8 cellular contexts compared by ENCODE assay signal in the genomic region with DNA sequence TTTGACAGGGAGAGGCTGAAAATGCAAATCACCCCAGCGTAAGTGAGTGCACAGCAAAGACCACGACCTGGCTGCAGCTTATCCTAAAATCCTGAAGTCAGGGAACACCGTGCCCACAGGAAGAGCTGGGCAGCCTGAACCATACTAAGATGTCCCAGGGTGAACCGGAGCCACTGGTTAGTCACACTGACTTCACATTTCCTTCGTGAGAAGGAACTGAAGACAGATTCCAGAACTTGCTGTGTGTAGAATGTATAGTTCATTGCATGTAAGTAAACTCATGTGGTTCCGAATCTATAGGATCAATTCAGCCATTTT.
DNase-seq lines count a peak whose midpoint lies in the region; ATAC-seq and TF ChIP-seq lines count a peak whose summit lies in the region.

No MANE protein-coding gene starts in this region.

- H3K79me2 ChIP-seq in PC-3 (ENCODE audit: low read length), result no peaks in the 10 kb centered on the region

- H3K9me3 ChIP-seq in PC-3 (ENCODE audit: low read length) (no peaks in the 10 kb centered on the region), gastrocnemius medialis (no peaks in the 10 kb centered on the region)
- no peaks in the 10 kb centered on the region for H3K9me3 ChIP-seq in effector memory CD4-positive, alpha-beta T cell (ENCODE audit: control insufficient read depth, low read length)
- H3K9me3 ChIP-seq in CD8-positive, alpha-beta T cell (ENCODE audit: low read length), result no peaks in the 10 kb centered on the region

- H3K9me2 ChIP-seq in PC-3 (replicated peaks; ENCODE audit: low read length), result no peaks in the 10 kb centered on the region

- peak overlapping the region; percentile 98 for H3K27ac ChIP-seq in PC-3 (ENCODE audit: low read length)
- H3K27ac ChIP-seq in effector memory CD4-positive, alpha-beta T cell (ENCODE audit: insufficient read depth, low read length, poor library complexity, severe bottlenecking), result no peak overlapping the region
- H3K27ac ChIP-seq in gastrocnemius medialis, result peak overlapping the region; percentile 78 to 92 (median 84)
- H3K27ac ChIP-seq in CD8-positive, alpha-beta T cell (ENCODE audit: low read depth, low read length), result no peak overlapping the region

- peak overlapping the region; percentile 88 for H3K4me2 ChIP-seq in PC-3 (ENCODE audit: low read length)

- peak overlapping the region; percentile 84 for H3K9ac ChIP-seq in PC-3 (ENCODE audit: low read length)

- intact Hi-C loops in PC-3 (cut with micrococcal nuclease) (loop anchor here (1.0 to 2.0 kb wide), 3 partner anchors 7 to 37 kb away; no protein-coding TSS in a partner anchor), gastrocnemius medialis (cut with DNase I; ENCODE audit: low total_unique reads) (loop anchor here (5.0 kb wide), 1 partner anchor 39 kb away; no protein-coding TSS in a partner anchor)
- intact Hi-C loops in CD8-positive, alpha-beta T cell (cut with DNase I, micrococcal nuclease), result no loop called here

- H3K27me3 ChIP-seq in PC-3 (ENCODE audit: low read length) (no peaks in the 10 kb centered on the region), gastrocnemius medialis (no peaks in the 10 kb centered on the region)
- no peaks in the 10 kb centered on the region for H3K27me3 ChIP-seq in effector memory CD4-positive, alpha-beta T cell (replicated peaks; ENCODE audit: control insufficient read depth, insufficient read depth, low read length, poor library complexity, severe bottlenecking)
- no peaks in the 10 kb centered on the region for H3K27me3 ChIP-seq in CD8-positive, alpha-beta T cell (ENCODE audit: insufficient read depth, low read length)

- H2AFZ ChIP-seq in PC-3 (ENCODE audit: low read length), result peak overlapping the region; percentile 80

- H3K4me1 ChIP-seq in PC-3 (ENCODE audit: insufficient read depth, low read length), result peaks cover 30% of the 10 kb centered on the region
- peaks cover 3% of the 10 kb centered on the region for H3K4me1 ChIP-seq in effector memory CD4-positive, alpha-beta T cell (ENCODE audit: control insufficient read depth, insufficient read depth, low read length, poor library complexity, severe bottlenecking)
- peaks cover 8 to 18% of the 10 kb centered on the region in 2 donors for H3K4me1 ChIP-seq in gastrocnemius medialis
- peaks cover 12% of the 10 kb centered on the region for H3K4me1 ChIP-seq in CD8-positive, alpha-beta T cell (ENCODE audit: insufficient read depth, low read length)

- in situ Hi-C loops in gastrocnemius medialis (cut with MboI; ENCODE audit: low sequenced_read_pairs in 4 of 4), result no loop called here

- H3K4me3 Mint-ChIP-seq in CD8-positive, alpha-beta T cell, result no peak overlapping the region

- TF ChIP-seq POLR2A in gastrocnemius medialis (IDR thresholded peaks at IDR 0.05), result no peak

- H3F3A ChIP-seq in PC-3 (ENCODE audit: low read length, unreplicated experiment), result peaks cover 14% of the 10 kb centered on the region

- peaks cover 2% of the 10 kb centered on the region for H3K27me3 Mint-ChIP-seq in CD8-positive, alpha-beta T cell (ENCODE audit: low read depth)

- H3K4me1 Mint-ChIP-seq in CD8-positive, alpha-beta T cell (ENCODE audit: low read depth), result peaks cover 8% of the 10 kb centered on the region

- no TSS peak for BruUV-seq in PC-3 (replicated peaks; lab: Mats Ljungman, UMichigan)

- no peak overlapping the region for H3K27ac Mint-ChIP-seq in CD8-positive, alpha-beta T cell

- no peaks in the 10 kb centered on the region for H3K9me3 Mint-ChIP-seq in CD8-positive, alpha-beta T cell

- DNase-seq in GM12865 (ENCODE audit: low read depth) (no peak), PC-3 (peak; percentile 82), gastrocnemius medialis (no peak), NCI-H774 (lab: John Stamatoyannopoulos, UW) (no peak), NK-92 (lab: John Stamatoyannopoulos, UW; ENCODE audit: unreplicated experiment) (no peak)
- DNase-seq in effector memory CD4-positive, alpha-beta T cell, result no peak
- no peak for DNase-seq in CD8-positive, alpha-beta T cell

- H3K36me3 Mint-ChIP-seq in CD8-positive, alpha-beta T cell, result no peaks in the 10 kb centered on the region

- H3K36me3 ChIP-seq in PC-3 (ENCODE audit: low read depth, low read length) (no peaks in the 10 kb centered on the region), gastrocnemius medialis (no peaks in the 10 kb centered on the region)
- no peaks in the 10 kb centered on the region for H3K36me3 ChIP-seq in effector memory CD4-positive, alpha-beta T cell (ENCODE audit: control insufficient read depth, insufficient read depth, low read length)
- H3K36me3 ChIP-seq in CD8-positive, alpha-beta T cell (ENCODE audit: insufficient read depth, low read length), result no peaks in the 10 kb centered on the region

- POLR2A ChIA-PET in PC-3 (lab: Charles Lee; ENCODE audit: unreplicated experiment), result no interaction called here
- POLR2A ChIA-PET in CD8-positive, alpha-beta T cell (lab: Charles Lee), result no interaction called here

- TF ChIP-seq CTCF in GM12865 (IDR thresholded peaks at IDR 0.05; ENCODE audit: insufficient read depth, low read depth, low read length, missing control alignments) (no peak), PC-3 (conservative IDR thresholded peaks at IDR 0.05; ENCODE audit: low read depth, low read length) (no peak), gastrocnemius medialis (IDR thresholded peaks at IDR 0.05 in 4 of 5, conservative IDR thresholded peaks at IDR 0.05 in 1 of 5) (no peak)
- no peak for TF ChIP-seq CTCF in CD8-positive, alpha-beta T cell (IDR thresholded peaks at IDR 0.05)

- ATAC-seq in PC-3 (peak; percentile 60), gastrocnemius medialis (peak; percentile 70 to 71), HG03571 (IDR thresholded peaks at IDR 0.05; ENCODE audit: unreplicated experiment) (no peak)
- no peak for ATAC-seq in CD8-positive, alpha-beta T cell

- H3K4me3 ChIP-seq in GM12865 (ENCODE audit: low read depth, low read length), result peak overlapping the region; percentile 47
- peak overlapping the region; percentile 61 for H3K4me3 ChIP-seq in PC-3 (ENCODE audit: low read length)
- peak overlapping the region; percentile 15 for H3K4me3 ChIP-seq in effector memory CD4-positive, alpha-beta T cell (ENCODE audit: insufficient read depth, low read depth, low read length, poor library complexity, severe bottlenecking)
- H3K4me3 ChIP-seq in gastrocnemius medialis, result peak overlapping the region in 2 of 4 donors; percentile 44 to 55
- no peak overlapping the region for H3K4me3 ChIP-seq in CD8-positive, alpha-beta T cell (ENCODE audit: low read depth, low read length)

- no peaks in the 10 kb centered on the region for H4K20me1 ChIP-seq in PC-3 (ENCODE audit: low read length)

- CTCF ChIA-PET in PC-3 (lab: Charles Lee), result no interaction called here
- CTCF ChIA-PET in CD8-positive, alpha-beta T cell (lab: Charles Lee), result no interaction called here

Comparison
In these comparisons a context has a peak if more than half of its experiments do, and no peak if none do; other contexts are left out.
1. ATAC-seq: peak in PC-3 (single experiment) and gastrocnemius medialis (2 of 2); none in HG03571 (single experiment) and CD8-positive, alpha-beta T cell (single experiment).
2. H3K27ac ChIP-seq: peak in PC-3 (single experiment) and gastrocnemius medialis (4 of 4); none in effector memory CD4-positive, alpha-beta T cell (single experiment) and CD8-positive, alpha-beta T cell (single experiment).
3. intact Hi-C loops: an anchor here in PC-3 (1.0 to 2.0 kb wide) and gastrocnemius medialis (5.0 kb wide); none called in CD8-positive, alpha-beta T cell.